2 cellular contexts compared by ENCODE assay signal in the genomic region with DNA sequence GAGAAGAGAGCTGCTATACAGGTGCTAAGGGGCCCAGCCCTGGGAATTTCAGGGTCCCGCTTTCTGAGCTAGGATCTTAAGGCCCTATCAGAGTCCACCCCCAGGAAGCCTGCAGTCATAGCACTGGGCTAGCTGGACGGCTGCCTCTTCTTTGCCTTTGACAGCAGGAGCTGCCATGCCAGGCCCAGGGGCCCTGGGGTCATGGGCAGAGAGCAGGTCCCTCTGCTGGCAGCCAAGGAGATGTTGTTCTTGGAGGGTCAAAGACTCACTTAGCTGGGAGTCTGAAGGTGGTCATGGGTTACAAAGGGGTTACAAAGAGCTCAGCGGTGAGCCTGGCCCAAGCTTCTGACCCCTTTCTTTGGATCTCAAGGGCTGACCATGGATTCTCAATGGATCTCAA.
TF ChIP-seq lines count a peak whose summit lies in the region.

No MANE protein-coding gene starts in this region.

TF ChIP-seq in A549, 52 proteins besides CTCF, POLR2A, EP300 and RAD21:
- TF ChIP-seq, protein P1, sequence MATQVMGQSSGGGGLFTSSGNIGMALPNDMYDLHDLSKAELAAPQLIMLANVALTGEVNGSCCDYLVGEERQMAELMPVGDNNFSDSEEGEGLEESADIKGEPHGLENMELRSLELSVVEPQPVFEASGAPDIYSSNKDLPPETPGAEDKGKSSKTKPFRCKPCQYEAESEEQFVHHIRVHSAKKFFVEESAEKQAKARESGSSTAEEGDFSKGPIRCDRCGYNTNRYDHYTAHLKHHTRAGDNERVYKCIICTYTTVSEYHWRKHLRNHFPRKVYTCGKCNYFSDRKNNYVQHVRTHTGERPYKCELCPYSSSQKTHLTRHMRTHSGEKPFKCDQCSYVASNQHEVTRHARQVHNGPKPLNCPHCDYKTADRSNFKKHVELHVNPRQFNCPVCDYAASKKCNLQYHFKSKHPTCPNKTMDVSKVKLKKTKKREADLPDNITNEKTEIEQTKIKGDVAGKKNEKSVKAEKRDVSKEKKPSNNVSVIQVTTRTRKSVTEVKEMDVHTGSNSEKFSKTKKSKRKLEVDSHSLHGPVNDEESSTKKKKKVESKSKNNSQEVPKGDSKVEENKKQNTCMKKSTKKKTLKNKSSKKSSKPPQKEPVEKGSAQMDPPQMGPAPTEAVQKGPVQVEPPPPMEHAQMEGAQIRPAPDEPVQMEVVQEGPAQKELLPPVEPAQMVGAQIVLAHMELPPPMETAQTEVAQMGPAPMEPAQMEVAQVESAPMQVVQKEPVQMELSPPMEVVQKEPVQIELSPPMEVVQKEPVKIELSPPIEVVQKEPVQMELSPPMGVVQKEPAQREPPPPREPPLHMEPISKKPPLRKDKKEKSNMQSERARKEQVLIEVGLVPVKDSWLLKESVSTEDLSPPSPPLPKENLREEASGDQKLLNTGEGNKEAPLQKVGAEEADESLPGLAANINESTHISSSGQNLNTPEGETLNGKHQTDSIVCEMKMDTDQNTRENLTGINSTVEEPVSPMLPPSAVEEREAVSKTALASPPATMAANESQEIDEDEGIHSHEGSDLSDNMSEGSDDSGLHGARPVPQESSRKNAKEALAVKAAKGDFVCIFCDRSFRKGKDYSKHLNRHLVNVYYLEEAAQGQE (IDR thresholded peaks at IDR 0.05), result no peak
- TF ChIP-seq, protein P2, sequence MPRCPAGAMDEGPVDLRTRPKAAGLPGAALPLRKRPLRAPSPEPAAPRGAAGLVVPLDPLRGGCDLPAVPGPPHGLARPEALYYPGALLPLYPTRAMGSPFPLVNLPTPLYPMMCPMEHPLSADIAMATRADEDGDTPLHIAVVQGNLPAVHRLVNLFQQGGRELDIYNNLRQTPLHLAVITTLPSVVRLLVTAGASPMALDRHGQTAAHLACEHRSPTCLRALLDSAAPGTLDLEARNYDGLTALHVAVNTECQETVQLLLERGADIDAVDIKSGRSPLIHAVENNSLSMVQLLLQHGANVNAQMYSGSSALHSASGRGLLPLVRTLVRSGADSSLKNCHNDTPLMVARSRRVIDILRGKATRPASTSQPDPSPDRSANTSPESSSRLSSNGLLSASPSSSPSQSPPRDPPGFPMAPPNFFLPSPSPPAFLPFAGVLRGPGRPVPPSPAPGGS (IDR thresholded peaks at IDR 0.05), result no peak
- TF ChIP-seq CEBPB (IDR thresholded peaks at IDR 0.05), result no peak
- TF ChIP-seq MAZ (IDR thresholded peaks at IDR 0.05; ENCODE audit: borderline replicate concordance, low read depth, low read length), result no peak
- no peak for TF ChIP-seq ZC3H11A (IDR thresholded peaks at IDR 0.05)
- TF ChIP-seq HOXB5 (CRISPR knock-in tag; IDR thresholded peaks at IDR 0.05), result no peak
- TF ChIP-seq, protein P3, sequence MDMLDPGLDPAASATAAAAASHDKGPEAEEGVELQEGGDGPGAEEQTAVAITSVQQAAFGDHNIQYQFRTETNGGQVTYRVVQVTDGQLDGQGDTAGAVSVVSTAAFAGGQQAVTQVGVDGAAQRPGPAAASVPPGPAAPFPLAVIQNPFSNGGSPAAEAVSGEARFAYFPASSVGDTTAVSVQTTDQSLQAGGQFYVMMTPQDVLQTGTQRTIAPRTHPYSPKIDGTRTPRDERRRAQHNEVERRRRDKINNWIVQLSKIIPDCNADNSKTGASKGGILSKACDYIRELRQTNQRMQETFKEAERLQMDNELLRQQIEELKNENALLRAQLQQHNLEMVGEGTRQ (IDR thresholded peaks at IDR 0.05), result no peak
- no peak for TF ChIP-seq ESRRA (IDR thresholded peaks at IDR 0.05; ENCODE audit: borderline replicate concordance, low read length)
- no peak for TF ChIP-seq MAFK (IDR thresholded peaks at IDR 0.05; ENCODE audit: partially characterized antibody)
- TF ChIP-seq PHF8 (IDR thresholded peaks at IDR 0.05; ENCODE audit: borderline replicate concordance, low read depth), result no peak
- no peak for TF ChIP-seq CBX2 (IDR thresholded peaks at IDR 0.05; ENCODE audit: borderline replicate concordance, low read depth)
- no peak for TF ChIP-seq RFX5 (IDR thresholded peaks at IDR 0.05)

TF ChIP-seq in K562, 482 proteins besides CTCF, POLR2A, EP300 and RAD21 (continued from another document):
- TF ChIP-seq, protein P4, sequence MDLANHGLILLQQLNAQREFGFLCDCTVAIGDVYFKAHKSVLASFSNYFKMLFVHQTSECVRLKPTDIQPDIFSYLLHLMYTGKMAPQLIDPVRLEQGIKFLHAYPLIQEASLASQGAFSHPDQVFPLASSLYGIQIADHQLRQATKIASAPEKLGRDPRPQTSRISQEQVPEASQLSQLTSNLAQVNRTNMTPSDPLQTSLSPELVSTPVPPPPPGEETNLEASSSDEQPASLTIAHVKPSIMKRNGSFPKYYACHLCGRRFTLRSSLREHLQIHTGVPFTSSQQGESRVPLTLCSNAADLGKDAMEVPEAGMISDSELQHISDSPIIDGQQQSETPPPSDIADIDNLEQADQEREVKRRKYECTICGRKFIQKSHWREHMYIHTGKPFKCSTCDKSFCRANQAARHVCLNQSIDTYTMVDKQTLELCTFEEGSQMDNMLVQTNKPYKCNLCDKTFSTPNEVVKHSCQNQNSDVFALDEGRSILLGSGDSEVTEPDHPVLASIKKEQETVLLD (IDR thresholded peaks at IDR 0.05), result no peak
- TF ChIP-seq ZBTB8A (IDR thresholded peaks at IDR 0.05; ENCODE audit: partially characterized antibody) (no peak), ZEB2 (IDR thresholded peaks at IDR 0.05) (no peak)
